ENCODE assay signal across 1 cellular context in the genomic region with DNA sequence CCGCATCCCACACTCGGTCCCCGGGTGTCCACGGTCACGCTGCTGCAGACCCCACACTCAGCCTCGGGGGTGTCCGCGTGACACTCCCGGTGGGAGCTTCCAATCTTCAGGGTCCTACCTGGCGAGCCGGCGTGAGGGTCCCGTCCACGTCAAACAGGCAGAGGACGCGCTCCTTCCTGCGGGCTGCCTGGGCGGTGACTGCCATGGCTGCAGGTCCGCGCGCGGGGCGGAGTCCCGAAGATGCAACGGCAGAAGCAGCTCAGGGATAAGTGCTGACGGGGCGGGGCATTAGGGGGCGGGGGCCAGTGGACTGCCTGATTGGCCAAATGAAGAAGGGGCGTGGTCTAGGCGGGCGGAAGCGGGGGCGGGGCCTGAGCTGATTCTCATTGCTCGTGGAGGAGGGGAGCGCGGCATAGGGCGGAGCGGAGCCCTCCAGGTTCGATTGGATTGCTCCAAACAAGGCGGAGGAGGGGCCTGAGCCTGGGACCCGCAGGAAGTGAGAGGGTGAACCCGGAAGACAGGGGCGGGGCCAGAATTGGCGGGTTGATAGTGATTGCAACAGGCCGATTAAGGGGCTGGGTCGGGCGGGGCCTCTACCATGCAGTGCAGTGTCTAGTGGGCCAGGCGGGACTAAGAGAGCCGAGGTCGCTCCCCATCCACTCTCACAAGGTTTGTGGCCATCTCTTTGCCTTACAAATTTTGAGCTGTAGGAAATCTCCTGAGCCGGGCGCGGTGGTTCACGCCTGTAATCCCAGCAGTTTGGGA.
TF ChIP-seq lines count a peak whose summit lies in the region.

A gene (minus strand): TSS at position 240 of the 765 bp plus-strand sequence. CDS start 35 bp downstream, at position 205.

TF ChIP-seq in K562, 482 proteins besides CTCF, POLR2A, EP300 and RAD21 (continued from another document and continues in another):
- TF ChIP-seq, protein P1, sequence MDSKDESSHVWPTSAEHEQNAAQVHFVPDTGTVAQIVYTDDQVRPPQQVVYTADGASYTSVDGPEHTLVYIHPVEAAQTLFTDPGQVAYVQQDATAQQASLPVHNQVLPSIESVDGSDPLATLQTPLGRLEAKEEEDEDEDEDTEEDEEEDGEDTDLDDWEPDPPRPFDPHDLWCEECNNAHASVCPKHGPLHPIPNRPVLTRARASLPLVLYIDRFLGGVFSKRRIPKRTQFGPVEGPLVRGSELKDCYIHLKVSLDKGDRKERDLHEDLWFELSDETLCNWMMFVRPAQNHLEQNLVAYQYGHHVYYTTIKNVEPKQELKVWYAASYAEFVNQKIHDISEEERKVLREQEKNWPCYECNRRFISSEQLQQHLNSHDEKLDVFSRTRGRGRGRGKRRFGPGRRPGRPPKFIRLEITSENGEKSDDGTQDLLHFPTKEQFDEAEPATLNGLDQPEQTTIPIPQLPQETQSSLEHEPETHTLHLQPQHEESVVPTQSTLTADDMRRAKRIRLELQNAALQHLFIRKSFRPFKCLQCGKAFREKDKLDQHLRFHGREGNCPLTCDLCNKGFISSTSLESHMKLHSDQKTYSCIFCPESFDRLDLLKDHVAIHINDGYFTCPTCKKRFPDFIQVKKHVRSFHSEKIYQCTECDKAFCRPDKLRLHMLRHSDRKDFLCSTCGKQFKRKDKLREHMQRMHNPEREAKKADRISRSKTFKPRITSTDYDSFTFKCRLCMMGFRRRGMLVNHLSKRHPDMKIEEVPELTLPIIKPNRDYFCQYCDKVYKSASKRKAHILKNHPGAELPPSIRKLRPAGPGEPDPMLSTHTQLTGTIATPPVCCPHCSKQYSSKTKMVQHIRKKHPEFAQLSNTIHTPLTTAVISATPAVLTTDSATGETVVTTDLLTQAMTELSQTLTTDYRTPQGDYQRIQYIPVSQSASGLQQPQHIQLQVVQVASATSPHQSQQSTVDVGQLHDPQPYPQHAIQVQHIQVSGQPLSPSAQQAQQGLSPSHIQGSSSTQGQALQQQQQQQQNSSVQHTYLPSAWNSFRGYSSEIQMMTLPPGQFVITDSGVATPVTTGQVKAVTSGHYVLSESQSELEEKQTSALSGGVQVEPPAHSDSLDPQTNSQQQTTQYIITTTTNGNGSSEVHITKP (IDR thresholded peaks at IDR 0.05; ENCODE audit: partially characterized antibody): peak; percentile 89
- TF ChIP-seq WHSC1 (IDR thresholded peaks at IDR 0.05; ENCODE audit: low read length): no peak
- no peak for TF ChIP-seq ZNF3 (CRISPR knock-in tag; IDR thresholded peaks at IDR 0.05)
- no peak for TF ChIP-seq SREBF1 (IDR thresholded peaks at IDR 0.05; ENCODE audit: borderline replicate concordance, low read depth, low read length)
- no peak for TF ChIP-seq MYBL2 (IDR thresholded peaks at IDR 0.05; ENCODE audit: low read depth)
- TF ChIP-seq MYBL2 (CRISPR knock-in tag; IDR thresholded peaks at IDR 0.05; ENCODE audit: borderline replicate concordance): no peak
- TF ChIP-seq NFE2 (IDR thresholded peaks at IDR 0.05; ENCODE audit: low read depth): no peak
- TF ChIP-seq ZNF12 (CRISPR knock-in tag; IDR thresholded peaks at IDR 0.05): no peak
- TF ChIP-seq ATF7 (IDR thresholded peaks at IDR 0.05): peak; percentile 48
- TF ChIP-seq TRIM24 (IDR thresholded peaks at IDR 0.05): no peak
- TF ChIP-seq NR2C1 (IDR thresholded peaks at IDR 0.05): no peak
- peak; percentile 53; the same call in 1 of the 2 replicates for TF ChIP-seq NR2C1 (tag; IDR thresholded peaks at IDR 0.05)
- no peak for TF ChIP-seq ZNF24 (IDR thresholded peaks at IDR 0.05)
- 0 out of 2 replicates have a peak, but pooled peaks have one; percentile 4 for TF ChIP-seq MAFK (IDR thresholded peaks at IDR 0.05; ENCODE audit: low read length)
- TF ChIP-seq CXXC5 (CRISPR knock-in tag; IDR thresholded peaks at IDR 0.05): no peak; the same call in 1 of the 2 replicates
- TF ChIP-seq HNRNPLL (IDR thresholded peaks at IDR 0.05; ENCODE audit: low read depth, low read length, poor library complexity, severe bottlenecking): no peak
- no peak for TF ChIP-seq ZFP30 (CRISPR knock-in tag; IDR thresholded peaks at IDR 0.05; ENCODE audit: borderline replicate concordance)
- TF ChIP-seq ZNF668 (CRISPR knock-in tag; IDR thresholded peaks at IDR 0.05): no peak
- TF ChIP-seq CHD1 (IDR thresholded peaks at IDR 0.05; ENCODE audit: low read length): no peak
- TF ChIP-seq, protein P2, sequence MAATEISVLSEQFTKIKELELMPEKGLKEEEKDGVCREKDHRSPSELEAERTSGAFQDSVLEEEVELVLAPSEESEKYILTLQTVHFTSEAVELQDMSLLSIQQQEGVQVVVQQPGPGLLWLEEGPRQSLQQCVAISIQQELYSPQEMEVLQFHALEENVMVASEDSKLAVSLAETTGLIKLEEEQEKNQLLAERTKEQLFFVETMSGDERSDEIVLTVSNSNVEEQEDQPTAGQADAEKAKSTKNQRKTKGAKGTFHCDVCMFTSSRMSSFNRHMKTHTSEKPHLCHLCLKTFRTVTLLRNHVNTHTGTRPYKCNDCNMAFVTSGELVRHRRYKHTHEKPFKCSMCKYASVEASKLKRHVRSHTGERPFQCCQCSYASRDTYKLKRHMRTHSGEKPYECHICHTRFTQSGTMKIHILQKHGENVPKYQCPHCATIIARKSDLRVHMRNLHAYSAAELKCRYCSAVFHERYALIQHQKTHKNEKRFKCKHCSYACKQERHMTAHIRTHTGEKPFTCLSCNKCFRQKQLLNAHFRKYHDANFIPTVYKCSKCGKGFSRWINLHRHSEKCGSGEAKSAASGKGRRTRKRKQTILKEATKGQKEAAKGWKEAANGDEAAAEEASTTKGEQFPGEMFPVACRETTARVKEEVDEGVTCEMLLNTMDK (IDR thresholded peaks at IDR 0.05; ENCODE audit: borderline replicate concordance, insufficient read depth, low read depth, low read length, poor library complexity, severe bottlenecking): no peak
- TF ChIP-seq, protein P3, sequence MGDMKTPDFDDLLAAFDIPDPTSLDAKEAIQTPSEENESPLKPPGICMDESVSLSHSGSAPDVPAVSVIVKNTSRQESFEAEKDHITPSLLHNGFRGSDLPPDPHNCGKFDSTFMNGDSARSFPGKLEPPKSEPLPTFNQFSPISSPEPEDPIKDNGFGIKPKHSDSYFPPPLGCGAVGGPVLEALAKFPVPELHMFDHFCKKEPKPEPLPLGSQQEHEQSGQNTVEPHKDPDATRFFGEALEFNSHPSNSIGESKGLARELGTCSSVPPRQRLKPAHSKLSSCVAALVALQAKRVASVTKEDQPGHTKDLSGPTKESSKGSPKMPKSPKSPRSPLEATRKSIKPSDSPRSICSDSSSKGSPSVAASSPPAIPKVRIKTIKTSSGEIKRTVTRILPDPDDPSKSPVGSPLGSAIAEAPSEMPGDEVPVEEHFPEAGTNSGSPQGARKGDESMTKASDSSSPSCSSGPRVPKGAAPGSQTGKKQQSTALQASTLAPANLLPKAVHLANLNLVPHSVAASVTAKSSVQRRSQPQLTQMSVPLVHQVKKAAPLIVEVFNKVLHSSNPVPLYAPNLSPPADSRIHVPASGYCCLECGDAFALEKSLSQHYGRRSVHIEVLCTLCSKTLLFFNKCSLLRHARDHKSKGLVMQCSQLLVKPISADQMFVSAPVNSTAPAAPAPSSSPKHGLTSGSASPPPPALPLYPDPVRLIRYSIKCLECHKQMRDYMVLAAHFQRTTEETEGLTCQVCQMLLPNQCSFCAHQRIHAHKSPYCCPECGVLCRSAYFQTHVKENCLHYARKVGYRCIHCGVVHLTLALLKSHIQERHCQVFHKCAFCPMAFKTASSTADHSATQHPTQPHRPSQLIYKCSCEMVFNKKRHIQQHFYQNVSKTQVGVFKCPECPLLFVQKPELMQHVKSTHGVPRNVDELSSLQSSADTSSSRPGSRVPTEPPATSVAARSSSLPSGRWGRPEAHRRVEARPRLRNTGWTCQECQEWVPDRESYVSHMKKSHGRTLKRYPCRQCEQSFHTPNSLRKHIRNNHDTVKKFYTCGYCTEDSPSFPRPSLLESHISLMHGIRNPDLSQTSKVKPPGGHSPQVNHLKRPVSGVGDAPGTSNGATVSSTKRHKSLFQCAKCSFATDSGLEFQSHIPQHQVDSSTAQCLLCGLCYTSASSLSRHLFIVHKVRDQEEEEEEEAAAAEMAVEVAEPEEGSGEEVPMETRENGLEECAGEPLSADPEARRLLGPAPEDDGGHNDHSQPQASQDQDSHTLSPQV (IDR thresholded peaks at IDR 0.05): no peak
- TF ChIP-seq YY1 (IDR thresholded peaks at IDR 0.05; ENCODE audit: borderline replicate concordance in 1 of 3, control insufficient read depth in 1 of 3, extremely low read depth in 1 of 3, insufficient read depth in 3 of 3, insufficient read length in 1 of 3, insufficient replicate concordance in 2 of 3, low read depth in 1 of 3, low read length in 2 of 3): peak in 2 of 3 experiments; percentile 50 to 87
- no peak for TF ChIP-seq CREB1 (IDR thresholded peaks at IDR 0.05)
- peak; percentile 58; the same call in 1 of the 2 replicates for TF ChIP-seq CREB1 (CRISPR knock-in tag; IDR thresholded peaks at IDR 0.05)
- peak; percentile 42; the same call in 1 of the 2 replicates for TF ChIP-seq KLF6 (CRISPR knock-in tag; IDR thresholded peaks at IDR 0.05; ENCODE audit: borderline replicate concordance)
- TF ChIP-seq SAFB2 (IDR thresholded peaks at IDR 0.05; ENCODE audit: borderline replicate concordance, low read depth, low read length, severe bottlenecking): no peak
- no peak for TF ChIP-seq THRAP3 (IDR thresholded peaks at IDR 0.05; ENCODE audit: borderline replicate concordance)
- peak; percentile 19; the same call in 1 of the 2 replicates for TF ChIP-seq GABPB1 (CRISPR knock-in tag; IDR thresholded peaks at IDR 0.05)
- no peak for TF ChIP-seq LCOR (CRISPR knock-in tag; IDR thresholded peaks at IDR 0.05)
- no peak for TF ChIP-seq ARHGAP35 (IDR thresholded peaks at IDR 0.05; ENCODE audit: partially characterized antibody)
- no peak for TF ChIP-seq ZNF133 (CRISPR knock-in tag; IDR thresholded peaks at IDR 0.05)
- peak; percentile 33; the same call in 1 of the 2 replicates for TF ChIP-seq MBD2 (IDR thresholded peaks at IDR 0.05; ENCODE audit: borderline replicate concordance, low read depth)
- TF ChIP-seq, protein P4, sequence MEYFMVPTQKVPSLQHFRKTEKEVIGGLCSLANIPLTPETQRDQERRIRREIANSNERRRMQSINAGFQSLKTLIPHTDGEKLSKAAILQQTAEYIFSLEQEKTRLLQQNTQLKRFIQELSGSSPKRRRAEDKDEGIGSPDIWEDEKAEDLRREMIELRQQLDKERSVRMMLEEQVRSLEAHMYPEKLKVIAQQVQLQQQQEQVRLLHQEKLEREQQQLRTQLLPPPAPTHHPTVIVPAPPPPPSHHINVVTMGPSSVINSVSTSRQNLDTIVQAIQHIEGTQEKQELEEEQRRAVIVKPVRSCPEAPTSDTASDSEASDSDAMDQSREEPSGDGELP (CRISPR knock-in tag; IDR thresholded peaks at IDR 0.05; ENCODE audit: borderline replicate concordance): peak; percentile 10; the same call in 1 of the 2 replicates
- no peak for TF ChIP-seq RBM39 (optimal IDR thresholded peaks at IDR 0.05; ENCODE audit: low read depth, low read length)
- TF ChIP-seq, protein P5, sequence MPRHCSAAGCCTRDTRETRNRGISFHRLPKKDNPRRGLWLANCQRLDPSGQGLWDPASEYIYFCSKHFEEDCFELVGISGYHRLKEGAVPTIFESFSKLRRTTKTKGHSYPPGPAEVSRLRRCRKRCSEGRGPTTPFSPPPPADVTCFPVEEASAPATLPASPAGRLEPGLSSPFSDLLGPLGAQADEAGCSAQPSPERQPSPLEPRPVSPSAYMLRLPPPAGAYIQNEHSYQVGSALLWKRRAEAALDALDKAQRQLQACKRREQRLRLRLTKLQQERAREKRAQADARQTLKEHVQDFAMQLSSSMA (CRISPR knock-in tag; IDR thresholded peaks at IDR 0.05): no peak
- TF ChIP-seq, protein P6, sequence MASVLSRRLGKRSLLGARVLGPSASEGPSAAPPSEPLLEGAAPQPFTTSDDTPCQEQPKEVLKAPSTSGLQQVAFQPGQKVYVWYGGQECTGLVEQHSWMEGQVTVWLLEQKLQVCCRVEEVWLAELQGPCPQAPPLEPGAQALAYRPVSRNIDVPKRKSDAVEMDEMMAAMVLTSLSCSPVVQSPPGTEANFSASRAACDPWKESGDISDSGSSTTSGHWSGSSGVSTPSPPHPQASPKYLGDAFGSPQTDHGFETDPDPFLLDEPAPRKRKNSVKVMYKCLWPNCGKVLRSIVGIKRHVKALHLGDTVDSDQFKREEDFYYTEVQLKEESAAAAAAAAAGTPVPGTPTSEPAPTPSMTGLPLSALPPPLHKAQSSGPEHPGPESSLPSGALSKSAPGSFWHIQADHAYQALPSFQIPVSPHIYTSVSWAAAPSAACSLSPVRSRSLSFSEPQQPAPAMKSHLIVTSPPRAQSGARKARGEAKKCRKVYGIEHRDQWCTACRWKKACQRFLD (CRISPR knock-in tag; IDR thresholded peaks at IDR 0.05): no peak
- TF ChIP-seq, protein P7, sequence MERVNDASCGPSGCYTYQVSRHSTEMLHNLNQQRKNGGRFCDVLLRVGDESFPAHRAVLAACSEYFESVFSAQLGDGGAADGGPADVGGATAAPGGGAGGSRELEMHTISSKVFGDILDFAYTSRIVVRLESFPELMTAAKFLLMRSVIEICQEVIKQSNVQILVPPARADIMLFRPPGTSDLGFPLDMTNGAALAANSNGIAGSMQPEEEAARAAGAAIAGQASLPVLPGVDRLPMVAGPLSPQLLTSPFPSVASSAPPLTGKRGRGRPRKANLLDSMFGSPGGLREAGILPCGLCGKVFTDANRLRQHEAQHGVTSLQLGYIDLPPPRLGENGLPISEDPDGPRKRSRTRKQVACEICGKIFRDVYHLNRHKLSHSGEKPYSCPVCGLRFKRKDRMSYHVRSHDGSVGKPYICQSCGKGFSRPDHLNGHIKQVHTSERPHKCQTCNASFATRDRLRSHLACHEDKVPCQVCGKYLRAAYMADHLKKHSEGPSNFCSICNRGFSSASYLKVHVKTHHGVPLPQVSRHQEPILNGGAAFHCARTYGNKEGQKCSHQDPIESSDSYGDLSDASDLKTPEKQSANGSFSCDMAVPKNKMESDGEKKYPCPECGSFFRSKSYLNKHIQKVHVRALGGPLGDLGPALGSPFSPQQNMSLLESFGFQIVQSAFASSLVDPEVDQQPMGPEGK (CRISPR knock-in tag; IDR thresholded peaks at IDR 0.05; ENCODE audit: borderline replicate concordance): no peak
- no peak for TF ChIP-seq JUND (IDR thresholded peaks at IDR 0.05; ENCODE audit: borderline replicate concordance, low read depth, low read length)
- TF ChIP-seq JUND (tag; IDR thresholded peaks at IDR 0.05; ENCODE audit: borderline replicate concordance, low read depth, low read length): no peak
- peak; percentile 55; the same call in 1 of the 2 replicates for TF ChIP-seq E2F3 (CRISPR knock-in tag; IDR thresholded peaks at IDR 0.05)
- TF ChIP-seq CBFA2T3 (IDR thresholded peaks at IDR 0.05): no peak
- TF ChIP-seq ZNF316 (IDR thresholded peaks at IDR 0.05): peak; percentile 81
- no peak for TF ChIP-seq XRCC5 (IDR thresholded peaks at IDR 0.05; ENCODE audit: low read depth, low read length)
- TF ChIP-seq BACH1 (tag; IDR thresholded peaks at IDR 0.05): no peak
- TF ChIP-seq, protein P8, sequence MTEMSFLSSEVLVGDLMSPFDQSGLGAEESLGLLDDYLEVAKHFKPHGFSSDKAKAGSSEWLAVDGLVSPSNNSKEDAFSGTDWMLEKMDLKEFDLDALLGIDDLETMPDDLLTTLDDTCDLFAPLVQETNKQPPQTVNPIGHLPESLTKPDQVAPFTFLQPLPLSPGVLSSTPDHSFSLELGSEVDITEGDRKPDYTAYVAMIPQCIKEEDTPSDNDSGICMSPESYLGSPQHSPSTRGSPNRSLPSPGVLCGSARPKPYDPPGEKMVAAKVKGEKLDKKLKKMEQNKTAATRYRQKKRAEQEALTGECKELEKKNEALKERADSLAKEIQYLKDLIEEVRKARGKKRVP (CRISPR knock-in tag; IDR thresholded peaks at IDR 0.05): peak; percentile 40; the same call in 1 of the 2 replicates
- TF ChIP-seq MCM7 (IDR thresholded peaks at IDR 0.05): no peak
- no peak for TF ChIP-seq ZNF707 (CRISPR knock-in tag; conservative IDR thresholded peaks at IDR 0.05)
